Comparison of ENCODE assay signal across 8 cellular contexts in the genomic region with DNA sequence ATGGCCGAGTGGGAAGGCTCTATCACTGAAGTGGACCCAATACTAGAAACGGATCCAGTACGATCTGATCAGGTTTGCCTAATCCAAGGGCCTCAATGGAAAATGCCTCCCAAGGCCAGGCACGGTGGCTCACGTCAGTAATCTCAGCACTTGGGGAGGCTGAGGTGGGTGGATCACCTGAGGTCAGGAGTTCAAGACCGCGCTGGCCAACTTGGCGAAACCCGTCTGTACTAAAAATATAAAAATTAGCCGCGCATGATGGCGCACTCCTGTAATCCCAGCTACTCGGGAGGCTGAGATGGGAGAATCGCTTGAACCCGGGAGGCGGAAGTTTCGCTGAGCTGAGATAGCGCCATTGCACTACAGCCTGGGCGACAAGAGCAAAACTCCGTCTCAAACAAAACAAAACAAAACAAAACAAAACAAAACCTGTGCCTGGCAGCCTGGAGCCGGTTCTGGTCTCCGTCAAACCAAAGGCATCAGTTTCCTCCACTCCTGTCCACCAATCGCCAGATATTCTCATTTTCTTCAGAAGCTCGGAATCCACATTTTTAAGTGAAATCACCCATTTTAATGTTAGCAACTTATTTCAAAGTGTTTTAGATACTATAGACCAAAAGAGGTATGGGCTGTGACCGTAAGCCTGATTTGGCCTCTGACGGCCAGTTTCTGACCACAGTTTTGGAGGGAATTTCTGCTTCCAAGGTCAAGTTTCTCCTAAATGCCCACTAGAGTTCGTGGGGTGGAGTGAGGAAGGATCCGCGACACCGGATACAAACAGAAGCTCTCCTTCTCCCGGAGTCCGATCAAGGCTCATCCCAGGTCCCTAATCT. TPM values are rescaled to one million over a fixed set of nuclear protein-coding genes. Genes with fewer than 3 reads are reported as not detected.
DNase-seq lines count a peak whose midpoint lies in the region; ATAC-seq, FAIRE-seq and TF ChIP-seq lines count a peak whose summit lies in the region.

No MANE protein-coding gene starts in this region.

- no peak for ATAC-seq in SK-N-SH treated with all-trans-retinoic acid at 6 μM for 48 hours
- peak in 1 of 2 donors; percentile 8 for ATAC-seq in gastrocnemius medialis
- no peak for ATAC-seq in GM18909 (IDR thresholded peaks at IDR 0.05; ENCODE audit: poor library complexity, unreplicated experiment)

- peak overlapping the region; percentile 88 for H3K9ac ChIP-seq in GM23248

- intact Hi-C loops in gastrocnemius medialis (cut with DNase I; ENCODE audit: low total_unique reads), result loop anchor here (2.0 kb wide), 1 partner anchor 29 kb away; the partner anchor contains the start of gene NOB1

- H3K9me2 ChIP-seq in GM23248 (ENCODE audit: insufficient read depth), result no peaks in the 10 kb centered on the region

- H3F3A ChIP-seq in GM23248 (ENCODE audit: insufficient read depth), result peaks cover 18% of the 10 kb centered on the region; the same call in 1 of the 2 replicates

- FAIRE-seq in urothelium cell line (lab: Jason Lieb, UNC), result no peak

- 67 to 69% methylated on average over 32 of the region's 32 CpGs for WGBS in GM23248 (ENCODE audit: low coverage in 1 of 2, low lambda C conversion rate in 2 of 2, missing lambda C conversion rate in 2 of 2), 2 experiments

- H2AFZ ChIP-seq in GM23248, result peak overlapping the region; percentile 86

- DNase-seq in GM23248 (no peak), fibroblast of pulmonary artery (ENCODE audit: low read depth) (no peak), gastrocnemius medialis (no peak), GM20000 (ENCODE audit: low spot score) (no peak), urothelium cell line (ENCODE audit: low spot score) (no peak), NCI-H2171 treated with DMSO at 0.1 percent for 48 hours (lab: John Stamatoyannopoulos, UW) (no peak)

- peaks cover 62% of the 10 kb centered on the region for H3K79me2 ChIP-seq in GM23248 (ENCODE audit: insufficient read depth)

- H3K27ac ChIP-seq in GM23248 (peak overlapping the region; percentile 92), gastrocnemius medialis (peak overlapping the region; percentile 66 to 80 (median 76))

- peak overlapping the region; percentile 94 for H3K4me2 ChIP-seq in GM23248 (ENCODE audit: unreplicated experiment)

- H4K20me1 ChIP-seq in GM23248 (ENCODE audit: insufficient read depth), result no peaks in the 10 kb centered on the region

- no peaks in the 10 kb centered on the region for H3K27me3 ChIP-seq in GM23248 (replicated peaks; ENCODE audit: insufficient read depth)
- no peaks in the 10 kb centered on the region for H3K27me3 ChIP-seq in gastrocnemius medialis

- no peaks in the 10 kb centered on the region for H3K36me3 ChIP-seq in GM23248 (ENCODE audit: low read depth)
- H3K36me3 ChIP-seq in gastrocnemius medialis, result no peaks in the 10 kb centered on the region

- TF ChIP-seq CTCF in fibroblast of pulmonary artery (IDR thresholded peaks at IDR 0.05; ENCODE audit: low read length, missing control alignments), result no peak
- TF ChIP-seq CTCF in gastrocnemius medialis (IDR thresholded peaks at IDR 0.05 in 4 of 5, conservative IDR thresholded peaks at IDR 0.05 in 1 of 5), result no peak
- TF ChIP-seq CTCF in GM20000 (IDR thresholded peaks at IDR 0.05; ENCODE audit: extremely low read depth, missing control alignments), result no peak

- in situ Hi-C loops in GM23248 (cut with MboI) (loop anchor here (10.0 kb wide), 1 partner anchor 59 kb away; no protein-coding TSS in a partner anchor), gastrocnemius medialis (cut with MboI; ENCODE audit: low sequenced_read_pairs in 4 of 4) (no loop called here)

- H3K9me3 ChIP-seq in GM23248 (ENCODE audit: low read depth) (no peaks in the 10 kb centered on the region), gastrocnemius medialis (no peaks in the 10 kb centered on the region)

- H3K4me1 ChIP-seq in GM23248 (ENCODE audit: insufficient read depth) (peaks cover 24% of the 10 kb centered on the region), gastrocnemius medialis (peaks cover 19 to 27% of the 10 kb centered on the region in 2 donors)

- H3K4me3 ChIP-seq in GM23248 (peak overlapping the region; percentile 93), fibroblast of pulmonary artery (replicated peaks; ENCODE audit: low read depth, low read length) (peak overlapping the region; percentile 75), gastrocnemius medialis (peak overlapping the region; percentile 54 to 87 (median 64))

- no peak for TF ChIP-seq POLR2A in gastrocnemius medialis (IDR thresholded peaks at IDR 0.05)

TF ChIP-seq in SK-N-SH treated with all-trans-retinoic acid at 6 μM for 48 hours, 23 proteins besides CTCF, POLR2A, EP300 and RAD21:
- TF ChIP-seq, protein P1, sequence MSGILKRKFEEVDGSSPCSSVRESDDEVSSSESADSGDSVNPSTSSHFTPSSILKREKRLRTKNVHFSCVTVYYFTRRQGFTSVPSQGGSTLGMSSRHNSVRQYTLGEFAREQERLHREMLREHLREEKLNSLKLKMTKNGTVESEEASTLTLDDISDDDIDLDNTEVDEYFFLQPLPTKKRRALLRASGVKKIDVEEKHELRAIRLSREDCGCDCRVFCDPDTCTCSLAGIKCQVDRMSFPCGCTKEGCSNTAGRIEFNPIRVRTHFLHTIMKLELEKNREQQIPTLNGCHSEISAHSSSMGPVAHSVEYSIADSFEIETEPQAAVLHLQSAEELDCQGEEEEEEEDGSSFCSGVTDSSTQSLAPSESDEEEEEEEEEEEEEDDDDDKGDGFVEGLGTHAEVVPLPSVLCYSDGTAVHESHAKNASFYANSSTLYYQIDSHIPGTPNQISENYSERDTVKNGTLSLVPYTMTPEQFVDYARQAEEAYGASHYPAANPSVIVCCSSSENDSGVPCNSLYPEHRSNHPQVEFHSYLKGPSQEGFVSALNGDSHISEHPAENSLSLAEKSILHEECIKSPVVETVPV (CRISPR knock-in tag; IDR thresholded peaks at IDR 0.05), result no peak
- no peak for TF ChIP-seq PPARA (CRISPR knock-in tag; IDR thresholded peaks at IDR 0.05; ENCODE audit: borderline replicate concordance)
- TF ChIP-seq, protein P2, sequence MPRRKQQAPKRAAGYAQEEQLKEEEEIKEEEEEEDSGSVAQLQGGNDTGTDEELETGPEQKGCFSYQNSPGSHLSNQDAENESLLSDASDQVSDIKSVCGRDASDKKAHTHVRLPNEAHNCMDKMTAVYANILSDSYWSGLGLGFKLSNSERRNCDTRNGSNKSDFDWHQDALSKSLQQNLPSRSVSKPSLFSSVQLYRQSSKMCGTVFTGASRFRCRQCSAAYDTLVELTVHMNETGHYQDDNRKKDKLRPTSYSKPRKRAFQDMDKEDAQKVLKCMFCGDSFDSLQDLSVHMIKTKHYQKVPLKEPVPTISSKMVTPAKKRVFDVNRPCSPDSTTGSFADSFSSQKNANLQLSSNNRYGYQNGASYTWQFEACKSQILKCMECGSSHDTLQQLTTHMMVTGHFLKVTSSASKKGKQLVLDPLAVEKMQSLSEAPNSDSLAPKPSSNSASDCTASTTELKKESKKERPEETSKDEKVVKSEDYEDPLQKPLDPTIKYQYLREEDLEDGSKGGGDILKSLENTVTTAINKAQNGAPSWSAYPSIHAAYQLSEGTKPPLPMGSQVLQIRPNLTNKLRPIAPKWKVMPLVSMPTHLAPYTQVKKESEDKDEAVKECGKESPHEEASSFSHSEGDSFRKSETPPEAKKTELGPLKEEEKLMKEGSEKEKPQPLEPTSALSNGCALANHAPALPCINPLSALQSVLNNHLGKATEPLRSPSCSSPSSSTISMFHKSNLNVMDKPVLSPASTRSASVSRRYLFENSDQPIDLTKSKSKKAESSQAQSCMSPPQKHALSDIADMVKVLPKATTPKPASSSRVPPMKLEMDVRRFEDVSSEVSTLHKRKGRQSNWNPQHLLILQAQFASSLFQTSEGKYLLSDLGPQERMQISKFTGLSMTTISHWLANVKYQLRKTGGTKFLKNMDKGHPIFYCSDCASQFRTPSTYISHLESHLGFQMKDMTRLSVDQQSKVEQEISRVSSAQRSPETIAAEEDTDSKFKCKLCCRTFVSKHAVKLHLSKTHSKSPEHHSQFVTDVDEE (CRISPR knock-in tag; IDR thresholded peaks at IDR 0.05), result 0 out of 2 replicates have a peak, but pooled peaks have one; percentile 12
- TF ChIP-seq ZNF565 (CRISPR knock-in tag; conservative IDR thresholded peaks at IDR 0.05; ENCODE audit: low read depth), result no peak
TF ChIP-seq in SK-N-SH treated with all-trans-retinoic acid at 6 μM for 48 hours: peak in this region for 1.

RNA-seq across cellular contexts. Expression of gene NQO1, which starts 0.7 kb away (rescaled TPM):
- total RNA-seq in GM23248 (2014; rRNA removed; shearing (Covaris generic)), result 332 and 431 TPM in 2 replicates
- 501 and 507 TPM in 2 replicates for polyA plus RNA-seq in GM23248 (2016; fragmentation: Nextera tagmentation; extraction: Ambion mirVana)
- total RNA-seq in gastrocnemius medialis, result 10 to 100 TPM; 39.1 to 59.8 (median 49.4) TPM

RNA-seq across cellular contexts. Expression of gene NOB1, which starts 29.0 kb away (rescaled TPM):
- 20.4 and 24.8 TPM in 2 replicates for total RNA-seq in GM23248 (2014; rRNA removed; shearing (Covaris generic))
- polyA plus RNA-seq in GM23248 (2016; fragmentation: Nextera tagmentation; extraction: Ambion mirVana), result 44.5 and 46.2 TPM in 2 replicates
- 10 to 100 TPM; 19.2 to 30.9 (median 24.2) TPM for total RNA-seq in gastrocnemius medialis

RNA-seq across cellular contexts. Expression of gene WWP2, which starts 36.4 kb away (rescaled TPM):
- 15.8 and 19.0 TPM in 2 replicates for total RNA-seq in GM23248 (2014; rRNA removed; shearing (Covaris generic))
- polyA plus RNA-seq in GM23248 (2016; fragmentation: Nextera tagmentation; extraction: Ambion mirVana), result 18.4 and 18.5 TPM in 2 replicates
- total RNA-seq in gastrocnemius medialis, result 10 to 100 TPM; 29.4 to 35.6 (median 31.8) TPM
